Comparison of ENCODE assay signal across 1 cellular context in the genomic region with DNA sequence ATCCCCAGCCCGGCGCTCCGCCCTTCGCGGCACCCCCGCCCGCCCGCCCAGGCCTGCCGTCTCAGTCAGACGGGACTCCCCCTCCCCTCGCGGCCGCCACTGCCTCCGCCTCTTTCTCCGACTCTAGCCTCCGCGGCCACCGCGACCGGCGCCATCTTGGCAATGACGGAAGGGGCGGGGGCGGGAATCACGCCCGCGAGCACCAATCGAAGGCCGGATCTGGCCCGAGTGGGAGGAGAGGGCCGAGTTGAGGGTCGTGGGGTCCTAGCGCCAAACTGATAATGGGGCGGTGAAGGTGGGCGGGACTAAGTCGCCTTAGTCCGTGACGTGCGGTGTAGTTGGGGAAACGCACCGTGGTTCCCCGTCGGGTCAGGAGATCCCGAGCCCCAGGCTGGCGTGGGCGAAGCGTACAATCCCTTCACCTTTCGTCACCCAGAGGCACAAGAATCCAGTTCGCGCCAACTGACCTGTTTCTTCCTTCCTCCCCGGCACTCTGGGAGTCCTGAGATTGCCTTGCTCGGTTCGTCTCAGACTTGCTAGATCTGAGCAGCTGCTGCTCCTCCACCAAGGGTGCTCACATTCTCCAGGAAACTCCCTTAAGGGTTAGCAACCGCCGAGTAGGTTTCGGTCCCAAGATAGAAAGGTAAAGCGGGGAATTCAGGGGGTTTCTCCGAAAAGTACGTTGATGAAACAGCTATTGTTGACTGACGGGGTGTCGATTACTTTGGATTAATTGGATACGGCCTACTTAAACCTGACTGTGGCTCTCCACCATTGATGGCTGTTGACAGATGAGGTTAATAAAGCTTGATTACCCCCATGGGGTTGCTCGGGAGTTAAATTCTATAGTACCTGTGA.
TF ChIP-seq lines count a peak whose summit lies in the region.

TSS of gene DENND4A (minus strand) at position 164 of the 858 bp plus-strand sequence. CDS start 35,843 bp downstream, outside the sequence.

TF ChIP-seq in K562, 482 proteins besides CTCF, POLR2A, EP300 and RAD21 (continued from another document and continues in another):
- peak; percentile 99 for TF ChIP-seq CHAMP1 (IDR thresholded peaks at IDR 0.05)
- TF ChIP-seq EP400 (IDR thresholded peaks at IDR 0.05), result peak; percentile 77
- TF ChIP-seq ZNF324 (CRISPR knock-in tag; IDR thresholded peaks at IDR 0.05), result no peak
- TF ChIP-seq CREB1 (IDR thresholded peaks at IDR 0.05), result peak; percentile 88
- peak; percentile 92 for TF ChIP-seq CREB1 (CRISPR knock-in tag; IDR thresholded peaks at IDR 0.05)
- TF ChIP-seq HDAC2 (IDR thresholded peaks at IDR 0.05), result peak; percentile 70; the same call in 1 of the 2 replicates
- no peak for TF ChIP-seq RBM15 (IDR thresholded peaks at IDR 0.05; ENCODE audit: insufficient read depth, low read length)
- TF ChIP-seq RBBP5 (IDR thresholded peaks at IDR 0.05; ENCODE audit: borderline replicate concordance, insufficient read depth, low read length, poor library complexity, severe bottlenecking), result no peak
- TF ChIP-seq DNMT1 (IDR thresholded peaks at IDR 0.05), result no peak
- peak; percentile 15; the same call in 1 of the 2 replicates for TF ChIP-seq ARID4B (CRISPR knock-in tag; IDR thresholded peaks at IDR 0.05)
- TF ChIP-seq ESRRA (IDR thresholded peaks at IDR 0.05; ENCODE audit: borderline replicate concordance, low read depth), result peak; percentile 73
- no peak for TF ChIP-seq ZNF75A (CRISPR knock-in tag; IDR thresholded peaks at IDR 0.05)
- TF ChIP-seq, protein P1, sequence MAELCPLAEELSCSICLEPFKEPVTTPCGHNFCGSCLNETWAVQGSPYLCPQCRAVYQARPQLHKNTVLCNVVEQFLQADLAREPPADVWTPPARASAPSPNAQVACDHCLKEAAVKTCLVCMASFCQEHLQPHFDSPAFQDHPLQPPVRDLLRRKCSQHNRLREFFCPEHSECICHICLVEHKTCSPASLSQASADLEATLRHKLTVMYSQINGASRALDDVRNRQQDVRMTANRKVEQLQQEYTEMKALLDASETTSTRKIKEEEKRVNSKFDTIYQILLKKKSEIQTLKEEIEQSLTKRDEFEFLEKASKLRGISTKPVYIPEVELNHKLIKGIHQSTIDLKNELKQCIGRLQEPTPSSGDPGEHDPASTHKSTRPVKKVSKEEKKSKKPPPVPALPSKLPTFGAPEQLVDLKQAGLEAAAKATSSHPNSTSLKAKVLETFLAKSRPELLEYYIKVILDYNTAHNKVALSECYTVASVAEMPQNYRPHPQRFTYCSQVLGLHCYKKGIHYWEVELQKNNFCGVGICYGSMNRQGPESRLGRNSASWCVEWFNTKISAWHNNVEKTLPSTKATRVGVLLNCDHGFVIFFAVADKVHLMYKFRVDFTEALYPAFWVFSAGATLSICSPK (IDR thresholded peaks at IDR 0.05; ENCODE audit: borderline replicate concordance), result 0 out of 2 replicates have a peak, but pooled peaks have one; percentile 24
- peak; percentile 90 for TF ChIP-seq NBN (IDR thresholded peaks at IDR 0.05; ENCODE audit: low read depth)
- no peak for TF ChIP-seq FOXJ2 (tag; IDR thresholded peaks at IDR 0.05)
- TF ChIP-seq CREM (IDR thresholded peaks at IDR 0.05; ENCODE audit: low read depth), result peak; percentile 93
- no peak for TF ChIP-seq HEY1 (CRISPR knock-in tag; IDR thresholded peaks at IDR 0.05; ENCODE audit: borderline replicate concordance)
- no peak for TF ChIP-seq CSDE1 (IDR thresholded peaks at IDR 0.05)
- TF ChIP-seq, protein P2, sequence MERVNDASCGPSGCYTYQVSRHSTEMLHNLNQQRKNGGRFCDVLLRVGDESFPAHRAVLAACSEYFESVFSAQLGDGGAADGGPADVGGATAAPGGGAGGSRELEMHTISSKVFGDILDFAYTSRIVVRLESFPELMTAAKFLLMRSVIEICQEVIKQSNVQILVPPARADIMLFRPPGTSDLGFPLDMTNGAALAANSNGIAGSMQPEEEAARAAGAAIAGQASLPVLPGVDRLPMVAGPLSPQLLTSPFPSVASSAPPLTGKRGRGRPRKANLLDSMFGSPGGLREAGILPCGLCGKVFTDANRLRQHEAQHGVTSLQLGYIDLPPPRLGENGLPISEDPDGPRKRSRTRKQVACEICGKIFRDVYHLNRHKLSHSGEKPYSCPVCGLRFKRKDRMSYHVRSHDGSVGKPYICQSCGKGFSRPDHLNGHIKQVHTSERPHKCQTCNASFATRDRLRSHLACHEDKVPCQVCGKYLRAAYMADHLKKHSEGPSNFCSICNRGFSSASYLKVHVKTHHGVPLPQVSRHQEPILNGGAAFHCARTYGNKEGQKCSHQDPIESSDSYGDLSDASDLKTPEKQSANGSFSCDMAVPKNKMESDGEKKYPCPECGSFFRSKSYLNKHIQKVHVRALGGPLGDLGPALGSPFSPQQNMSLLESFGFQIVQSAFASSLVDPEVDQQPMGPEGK (CRISPR knock-in tag; IDR thresholded peaks at IDR 0.05; ENCODE audit: borderline replicate concordance), result no peak
- TF ChIP-seq, protein P3, sequence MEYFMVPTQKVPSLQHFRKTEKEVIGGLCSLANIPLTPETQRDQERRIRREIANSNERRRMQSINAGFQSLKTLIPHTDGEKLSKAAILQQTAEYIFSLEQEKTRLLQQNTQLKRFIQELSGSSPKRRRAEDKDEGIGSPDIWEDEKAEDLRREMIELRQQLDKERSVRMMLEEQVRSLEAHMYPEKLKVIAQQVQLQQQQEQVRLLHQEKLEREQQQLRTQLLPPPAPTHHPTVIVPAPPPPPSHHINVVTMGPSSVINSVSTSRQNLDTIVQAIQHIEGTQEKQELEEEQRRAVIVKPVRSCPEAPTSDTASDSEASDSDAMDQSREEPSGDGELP (CRISPR knock-in tag; IDR thresholded peaks at IDR 0.05; ENCODE audit: borderline replicate concordance), result peak; percentile 81; the same call in 1 of the 2 replicates
- TF ChIP-seq, protein P4, sequence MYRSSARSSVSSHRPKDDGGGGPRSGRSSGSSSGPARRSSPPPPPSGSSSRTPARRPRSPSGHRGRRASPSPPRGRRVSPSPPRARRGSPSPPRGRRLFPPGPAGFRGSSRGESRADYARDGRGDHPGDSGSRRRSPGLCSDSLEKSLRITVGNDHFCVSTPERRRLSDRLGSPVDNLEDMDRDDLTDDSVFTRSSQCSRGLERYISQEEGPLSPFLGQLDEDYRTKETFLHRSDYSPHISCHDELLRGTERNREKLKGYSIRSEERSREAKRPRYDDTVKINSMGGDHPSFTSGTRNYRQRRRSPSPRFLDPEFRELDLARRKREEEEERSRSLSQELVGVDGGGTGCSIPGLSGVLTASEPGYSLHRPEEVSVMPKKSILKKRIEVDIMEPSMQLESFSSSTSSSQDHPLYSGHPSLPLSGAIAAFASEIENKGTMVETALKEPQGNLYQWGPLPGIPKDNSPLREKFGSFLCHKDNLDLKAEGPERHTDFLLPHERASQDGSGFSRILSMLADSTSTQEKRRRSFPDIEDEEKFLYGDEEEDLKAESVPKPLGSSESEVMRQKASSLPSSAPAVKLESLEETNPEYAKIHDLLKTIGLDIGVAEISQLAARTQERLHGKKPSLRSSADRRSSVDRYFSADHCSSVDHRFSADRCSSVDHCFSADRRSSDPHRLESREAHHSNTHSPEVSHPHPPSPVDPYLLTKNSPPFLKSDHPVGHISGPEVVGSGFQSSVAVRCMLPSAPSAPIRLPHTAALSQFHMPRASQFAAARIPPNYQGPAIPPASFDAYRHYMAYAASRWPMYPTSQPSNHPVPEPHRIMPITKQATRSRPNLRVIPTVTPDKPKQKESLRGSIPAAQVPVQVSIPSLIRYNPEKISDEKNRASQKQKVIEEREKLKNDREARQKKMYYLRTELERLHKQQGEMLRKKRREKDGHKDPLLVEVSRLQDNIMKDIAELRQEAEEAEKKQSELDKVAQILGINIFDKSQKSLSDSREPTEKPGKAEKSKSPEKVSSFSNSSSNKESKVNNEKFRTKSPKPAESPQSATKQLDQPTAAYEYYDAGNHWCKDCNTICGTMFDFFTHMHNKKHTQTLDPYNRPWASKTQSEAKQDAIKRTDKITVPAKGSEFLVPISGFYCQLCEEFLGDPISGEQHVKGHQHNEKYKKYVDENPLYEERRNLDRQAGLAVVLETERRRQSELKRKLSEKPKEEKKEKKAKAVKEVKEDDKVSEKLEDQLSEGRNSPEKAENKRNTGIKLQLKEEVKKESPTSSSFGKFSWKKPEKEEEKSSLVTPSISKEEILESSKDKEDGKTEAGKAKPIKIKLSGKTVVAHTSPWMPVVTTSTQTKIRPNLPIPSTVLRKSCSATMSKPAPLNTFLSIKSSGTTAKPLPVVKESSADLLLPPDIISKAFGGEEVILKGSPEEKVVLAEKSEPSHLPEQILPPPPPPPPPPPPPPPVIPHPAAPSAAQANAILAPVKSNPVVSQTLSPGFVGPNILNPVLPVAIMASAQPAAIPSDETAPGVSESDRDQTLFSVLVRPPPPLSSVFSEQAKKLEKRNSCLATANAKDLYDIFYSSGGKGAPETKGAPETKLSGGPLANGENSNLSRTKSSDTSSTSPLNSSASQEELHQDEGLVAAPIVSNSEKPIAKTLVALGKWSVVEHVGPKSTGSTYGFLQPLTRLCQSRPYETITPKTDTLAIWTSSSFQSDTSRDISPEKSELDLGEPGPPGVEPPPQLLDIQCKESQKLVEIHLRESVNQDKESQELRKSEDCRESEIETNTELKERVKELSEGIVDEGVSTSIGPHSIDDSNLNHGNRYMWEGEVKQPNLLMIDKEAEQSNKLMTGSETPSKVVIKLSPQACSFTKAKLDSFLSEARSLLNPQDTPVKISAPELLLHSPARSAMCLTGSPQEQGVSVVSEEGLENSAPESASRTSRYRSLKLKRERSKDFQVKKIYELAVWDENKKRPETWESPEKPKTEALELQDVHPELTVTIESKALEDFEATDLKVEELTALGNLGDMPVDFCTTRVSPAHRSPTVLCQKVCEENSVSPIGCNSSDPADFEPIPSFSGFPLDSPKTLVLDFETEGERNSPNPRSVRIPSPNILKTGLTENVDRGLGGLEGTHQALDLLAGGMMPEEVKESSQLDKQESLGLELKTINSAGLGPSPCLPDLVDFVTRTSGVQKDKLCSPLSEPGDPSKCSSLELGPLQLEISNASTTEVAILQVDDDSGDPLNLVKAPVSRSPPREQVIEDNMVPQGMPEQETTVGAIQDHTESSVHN (IDR thresholded peaks at IDR 0.05; ENCODE audit: borderline replicate concordance in 1 of 2, low read depth in 1 of 2), result no peak
- TF ChIP-seq ZNF212 (CRISPR knock-in tag; IDR thresholded peaks at IDR 0.05), result no peak
- peak; percentile 33; the same call in 1 of the 2 replicates for TF ChIP-seq NCOA1 (IDR thresholded peaks at IDR 0.05; ENCODE audit: low read depth)
- TF ChIP-seq CXXC5 (CRISPR knock-in tag; IDR thresholded peaks at IDR 0.05), result peak; percentile 83
- peak; percentile 79 for TF ChIP-seq POLR2H (tag; IDR thresholded peaks at IDR 0.05; ENCODE audit: low read depth)
- no peak for TF ChIP-seq FOXP1 (CRISPR knock-in tag; IDR thresholded peaks at IDR 0.05)
- peak; percentile 77 for TF ChIP-seq HNRNPLL (IDR thresholded peaks at IDR 0.05; ENCODE audit: low read depth, low read length, poor library complexity, severe bottlenecking)
- TF ChIP-seq SMC3 (conservative IDR thresholded peaks at IDR 0.05; ENCODE audit: insufficient read depth, low read depth, low read length), result 0 out of 2 replicates have a peak, but pooled peaks have one; percentile 3
- TF ChIP-seq BCOR (IDR thresholded peaks at IDR 0.05), result peak; percentile 46
